ENCODE assay signal across 12 cellular contexts in the genomic region with DNA sequence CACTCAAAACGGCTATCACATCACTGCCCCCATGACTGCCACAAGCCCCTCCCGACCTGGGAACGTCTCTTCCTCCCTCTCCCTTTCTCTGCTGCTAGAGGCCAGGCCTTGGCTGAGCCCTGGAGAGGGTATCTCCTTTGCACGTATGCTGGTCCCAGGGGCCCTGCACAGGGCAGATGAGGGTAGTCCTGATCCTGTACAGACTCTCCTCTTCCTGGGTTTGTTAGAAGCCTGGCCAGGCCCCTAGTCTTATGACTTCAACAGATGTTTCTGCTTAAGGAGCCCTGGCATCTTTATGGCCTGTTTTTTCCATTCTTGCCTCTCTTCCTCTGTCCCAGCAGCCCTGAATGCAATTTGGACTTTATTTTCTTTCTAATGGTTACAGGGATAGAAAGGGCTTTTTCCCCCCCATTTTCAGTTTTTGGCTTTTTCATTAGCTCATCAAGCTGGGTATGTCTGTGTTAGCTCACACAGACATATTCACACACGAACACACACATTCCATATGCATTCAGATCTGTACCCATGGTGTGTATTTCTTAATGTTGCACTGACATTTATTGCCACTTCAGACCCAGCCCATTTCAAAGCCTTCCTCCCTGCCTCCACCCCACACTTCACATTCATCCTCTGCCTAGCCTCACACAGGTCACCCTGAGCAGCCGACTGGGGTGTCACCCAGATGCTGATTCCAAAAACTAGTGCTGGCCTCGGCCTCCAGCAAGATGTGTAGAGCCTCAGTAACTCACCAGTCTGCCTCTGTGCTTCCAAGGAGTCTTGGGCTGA.
DNase-seq lines count a peak whose midpoint lies in the region; ATAC-seq, FAIRE-seq and TF ChIP-seq lines count a peak whose summit lies in the region.
"Had no signal": no experiment of that assay in that cellular context is flagged by ENCODE, and none has a peak within 500 bp of the region (broad histone marks: within the 10 kb centered on the region; RNA-seq: fewer than 3 reads in every experiment).

No MANE protein-coding gene starts in this region.

- TF ChIP-seq POLR2A in A549 (IDR thresholded peaks at IDR 0.05; ENCODE audit: low read length), result no peak

- peaks cover 9% of the 10 kb centered on the region for H3K9me3 Mint-ChIP-seq in glutamatergic neuron (ENCODE audit: unreplicated experiment)
- no peaks in the 10 kb centered on the region for H3K9me3 Mint-ChIP-seq in osteocyte (ENCODE audit: unreplicated experiment)
- no peaks in the 10 kb centered on the region for H3K9me3 Mint-ChIP-seq in activated CD8-positive, alpha-beta memory T cell treated with anti-CD3 and anti-CD28 coated beads, Interleukin-2, amount 10 ng/mL, durations not matched to agents 7 days and 5 days (ENCODE audit: low read depth)

- H3K4me3 Mint-ChIP-seq in glutamatergic neuron (ENCODE audit: unreplicated experiment) (peak overlapping the region; percentile 22), osteocyte (ENCODE audit: unreplicated experiment) (no peak overlapping the region)
- H3K4me3 Mint-ChIP-seq in activated CD8-positive, alpha-beta memory T cell treated with anti-CD3 and anti-CD28 coated beads, Interleukin-2, amount 10 ng/mL, durations not matched to agents 7 days and 5 days, result no peak overlapping the region

- H3K27ac Mint-ChIP-seq in glutamatergic neuron (ENCODE audit: unreplicated experiment), result no peak overlapping the region
- peak overlapping the region; percentile 91 for H3K27ac Mint-ChIP-seq in osteocyte (ENCODE audit: unreplicated experiment)
- no peak overlapping the region for H3K27ac Mint-ChIP-seq in activated CD8-positive, alpha-beta memory T cell treated with anti-CD3 and anti-CD28 coated beads, Interleukin-2, amount 10 ng/mL, durations not matched to agents 7 days and 5 days

- DNase-seq in A549 (ENCODE audit: low read depth in 1 of 2, low spot score in 1 of 2) (no peak), RPMI7951 (ENCODE audit: low read depth) (peak; percentile 68), glutamatergic neuron (no peak), osteocyte (ENCODE audit: extremely low spot score, unreplicated experiment) (no peak), NCI-H2081 (lab: John Stamatoyannopoulos, UW) (no peak)
- no peak for DNase-seq in stimulated activated naive CD4-positive, alpha-beta T cell treated with Interleukin-2 at 50 U/mL for 16 hours (lab: John Stamatoyannopoulos, UW)
- DNase-seq in activated CD8-positive, alpha-beta memory T cell treated with anti-CD3 and anti-CD28 coated beads, Interleukin-2, amount 10 ng/mL, durations not matched to agents 7 days and 5 days, result no peak
- DNase-seq: activated CD8-positive, alpha-beta memory T cell treated with anti-CD3 and anti-CD28 coated beads, Interleukin-2, amount 50 U/mL, for 48 hours; NCI-H345 had no signal

- WGBS in A549 (ENCODE audit: missing lambda C conversion rate), result 83% methylated on average over 7 of the region's 7 CpGs

- POLR2A ChIA-PET in A549 (lab: Yijun Ruan, JAX), result no interaction called here

- ATAC-seq in A549 (no peak), HG02870 (IDR thresholded peaks at IDR 0.05; ENCODE audit: unreplicated experiment) (no peak)
- ATAC-seq in activated CD8-positive, alpha-beta memory T cell treated with anti-CD3 and anti-CD28 coated beads, Interleukin-2, amount 10 ng/mL, durations not matched to agents 7 days and 5 days, result no peak
- ATAC-seq: GM12878, left lobe of liver had no signal

- no peak for FAIRE-seq in A549 (lab: Jason Lieb, UNC)
- FAIRE-seq: GM12878 had no signal

- TF ChIP-seq CTCF in A549 (IDR thresholded peaks at IDR 0.05) (no peak), glutamatergic neuron (IDR thresholded peaks at IDR 0.05; ENCODE audit: partially characterized antibody, unreplicated experiment) (no peak), osteocyte (IDR thresholded peaks at IDR 0.05) (no peak)

- peak overlapping the region; percentile 32 to 75; a peak in 4 of 6 replicates for H3K27ac ChIP-seq in A549

- H3K27me3 Mint-ChIP-seq in glutamatergic neuron (ENCODE audit: unreplicated experiment) (peaks cover 6% of the 10 kb centered on the region), osteocyte (ENCODE audit: unreplicated experiment) (no peaks in the 10 kb centered on the region)
- H3K27me3 Mint-ChIP-seq in activated CD8-positive, alpha-beta memory T cell treated with anti-CD3 and anti-CD28 coated beads, Interleukin-2, amount 10 ng/mL, durations not matched to agents 7 days and 5 days, result no peaks in the 10 kb centered on the region

- no peak for TF ChIP-seq RAD21 in A549 (conservative IDR thresholded peaks at IDR 0.05 in 1 of 2, IDR thresholded peaks at IDR 0.05 in 1 of 2)

- no peak overlapping the region for H3K4me2 ChIP-seq in A549

- H3K36me3 Mint-ChIP-seq in glutamatergic neuron (ENCODE audit: unreplicated experiment) (peaks cover under 1% of the 10 kb centered on the region), osteocyte (ENCODE audit: unreplicated experiment) (no peaks in the 10 kb centered on the region)
- H3K36me3 Mint-ChIP-seq in activated CD8-positive, alpha-beta memory T cell treated with anti-CD3 and anti-CD28 coated beads, Interleukin-2, amount 10 ng/mL, durations not matched to agents 7 days and 5 days, result no peaks in the 10 kb centered on the region

- H3K4me1 Mint-ChIP-seq in glutamatergic neuron (ENCODE audit: low read depth, unreplicated experiment) (peaks cover 34% of the 10 kb centered on the region), osteocyte (ENCODE audit: unreplicated experiment) (peaks cover 79% of the 10 kb centered on the region)
- peaks cover 5% of the 10 kb centered on the region for H3K4me1 Mint-ChIP-seq in activated CD8-positive, alpha-beta memory T cell treated with anti-CD3 and anti-CD28 coated beads, Interleukin-2, amount 10 ng/mL, durations not matched to agents 7 days and 5 days

- CTCF ChIA-PET in A549 (lab: Yijun Ruan, JAX), result interaction anchor here (0.6 to 2.0 kb wide), 4 partner anchors 13 to 656 kb away, joined by 3 to 8 read pairs (median 3); no protein-coding TSS in a partner anchor
- CTCF ChIA-PET in activated CD8-positive, alpha-beta memory T cell treated with anti-CD3 and anti-CD28 coated beads, Interleukin-2, amount 10 ng/mL, durations not matched to agents 7 days and 5 days (lab: Charles Lee), result interaction anchor here (0.5 kb wide), 1 partner anchor 645 kb away, joined by 4 read pairs; no protein-coding TSS in a partner anchor

- TF ChIP-seq EP300 in A549 (IDR thresholded peaks at IDR 0.05), result no peak

- no peaks in the 10 kb centered on the region for H3K9me3 ChIP-seq in A549

- peaks cover 26% of the 10 kb centered on the region for H3K4me1 ChIP-seq in A549

- no peak overlapping the region for H3K4me3 ChIP-seq in A549
- H3K4me3 ChIP-seq: GM12878 had no signal

TF ChIP-seq in A549, 52 proteins besides CTCF, POLR2A, EP300 and RAD21:
- no peak for TF ChIP-seq ZC3H11A (IDR thresholded peaks at IDR 0.05)
- TF ChIP-seq FOSL2 (IDR thresholded peaks at IDR 0.05), result no peak
- no peak for TF ChIP-seq FOSL2 (CRISPR knock-in tag; IDR thresholded peaks at IDR 0.05)
- no peak for TF ChIP-seq POLR2AphosphoS2 (conservative IDR thresholded peaks at IDR 0.05; ENCODE audit: low read length)
- TF ChIP-seq, protein P1, sequence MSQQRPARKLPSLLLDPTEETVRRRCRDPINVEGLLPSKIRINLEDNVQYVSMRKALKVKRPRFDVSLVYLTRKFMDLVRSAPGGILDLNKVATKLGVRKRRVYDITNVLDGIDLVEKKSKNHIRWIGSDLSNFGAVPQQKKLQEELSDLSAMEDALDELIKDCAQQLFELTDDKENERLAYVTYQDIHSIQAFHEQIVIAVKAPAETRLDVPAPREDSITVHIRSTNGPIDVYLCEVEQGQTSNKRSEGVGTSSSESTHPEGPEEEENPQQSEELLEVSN (IDR thresholded peaks at IDR 0.05; ENCODE audit: borderline replicate concordance, low read depth), result no peak
- TF ChIP-seq ZNF302 (CRISPR knock-in tag; IDR thresholded peaks at IDR 0.05), result no peak
- TF ChIP-seq NFE2L2 (conservative IDR thresholded peaks at IDR 0.05; ENCODE audit: low read length), result no peak
- TF ChIP-seq CHD4 (IDR thresholded peaks at IDR 0.05; ENCODE audit: borderline replicate concordance), result no peak
